Comparison of ENCODE assay signal across 9 cellular contexts in genomic region chr10:79825587-79826011, GRCh38. TPM values are rescaled to one million over a fixed set of nuclear protein-coding genes. Genes with fewer than 3 reads are reported as not detected.
DNase-seq lines count a peak whose midpoint lies in the region; ATAC-seq and TF ChIP-seq lines count a peak whose summit lies in the region.
"Not testable (repeated sequence)": the region's sequence is repeated elsewhere in the genome, so short reads cannot be mapped to it uniquely, and the experiment has no call there.
"Had no signal": no experiment of that assay in that cellular context is flagged by ENCODE, and none has a peak within 500 bp of the region (broad histone marks: within the 10 kb centered on the region; RNA-seq: fewer than 3 reads in every experiment).

No MANE protein-coding gene starts in this region.

- H3K27ac ChIP-seq in ascending aorta (peak overlapping the region; percentile 78 to 90), thyroid gland (peak overlapping the region in 1 of 3 donors; percentile 75)

- not testable (repeated sequence) for TF ChIP-seq CTCF in ascending aorta (IDR thresholded peaks at IDR 0.05)
- TF ChIP-seq CTCF in glutamatergic neuron (IDR thresholded peaks at IDR 0.05; ENCODE audit: partially characterized antibody, unreplicated experiment), result peak; percentile 21
- peak; percentile 51 for TF ChIP-seq CTCF in neural crest cell (conservative IDR thresholded peaks at IDR 0.05)
- peak in 1 of 6 experiments; percentile 23 for TF ChIP-seq CTCF in thyroid gland (IDR thresholded peaks at IDR 0.05)

- H3K36me3 Mint-ChIP-seq in T-helper 1 cell treated with Interleukin-12 subunit alpha and Interleukin-12 subunit beta and Interleukin-4 antibody, amounts not matched to agents 30 μg/mL and 1 μg/mL, for 36 hours (ENCODE audit: low read depth); glutamatergic neuron (ENCODE audit: unreplicated experiment); neural crest cell (ENCODE audit: low read depth): not testable (repeated sequence)

- not testable (repeated sequence) for H3K27me3 Mint-ChIP-seq in T-helper 1 cell treated with Interleukin-12 subunit alpha and Interleukin-12 subunit beta and Interleukin-4 antibody, amounts not matched to agents 30 μg/mL and 1 μg/mL, for 36 hours (ENCODE audit: low read depth); glutamatergic neuron (ENCODE audit: unreplicated experiment); neural crest cell (ENCODE audit: low read depth)

- peaks cover 23% of the 10 kb centered on the region for H3K4me1 Mint-ChIP-seq in T-helper 1 cell treated with Interleukin-12 subunit alpha and Interleukin-12 subunit beta and Interleukin-4 antibody, amounts not matched to agents 30 μg/mL and 1 μg/mL, for 36 hours (ENCODE audit: low read depth)
- H3K4me1 Mint-ChIP-seq in glutamatergic neuron (ENCODE audit: low read depth, unreplicated experiment); neural crest cell: not testable (repeated sequence)

- not testable (repeated sequence) for TF ChIP-seq POLR2A in thyroid gland (IDR thresholded peaks at IDR 0.05)

- ATAC-seq in GM21825 (IDR thresholded peaks at IDR 0.05; ENCODE audit: unreplicated experiment) (peak; percentile 14), HG03439 (IDR thresholded peaks at IDR 0.05; ENCODE audit: unreplicated experiment) (peak; percentile 11)

- intact Hi-C loops in ascending aorta (cut with DNase I); thyroid gland (cut with DNase I): not testable (repeated sequence)

- H3K9ac ChIP-seq in ES-I3 (ENCODE audit: low read depth, low read length), result peak overlapping the region; percentile 44; the same call in 1 of the 2 replicates

- H3K4me3 Mint-ChIP-seq in T-helper 1 cell treated with Interleukin-12 subunit alpha and Interleukin-12 subunit beta and Interleukin-4 antibody, amounts not matched to agents 30 μg/mL and 1 μg/mL, for 36 hours, result peak overlapping the region; percentile 98
- H3K4me3 Mint-ChIP-seq in glutamatergic neuron (ENCODE audit: unreplicated experiment) (peak overlapping the region; percentile 83), neural crest cell (peak overlapping the region; percentile 96)

- H3K9me3 ChIP-seq in ES-I3 (ENCODE audit: control insufficient read depth, insufficient read depth, low read length); ascending aorta; thyroid gland: not testable (repeated sequence)

- peak overlapping the region; percentile 89 for H3K27ac Mint-ChIP-seq in T-helper 1 cell treated with Interleukin-12 subunit alpha and Interleukin-12 subunit beta and Interleukin-4 antibody, amounts not matched to agents 30 μg/mL and 1 μg/mL, for 36 hours
- not testable (repeated sequence) for H3K27ac Mint-ChIP-seq in glutamatergic neuron (ENCODE audit: unreplicated experiment)
- peak overlapping the region; percentile 88 for H3K27ac Mint-ChIP-seq in neural crest cell (ENCODE audit: unreplicated experiment)

- H3K4me1 ChIP-seq in ES-I3 (ENCODE audit: insufficient read depth, low read length); ascending aorta; thyroid gland: not testable (repeated sequence)

- DNase-seq in ascending aorta (ENCODE audit: low spot score in 2 of 2); neural crest cell (ENCODE audit: low read depth, low spot score): not testable (repeated sequence)
- peak; percentile 38 for DNase-seq in glutamatergic neuron
- peak; percentile 7 to 12 for DNase-seq in thyroid gland

- H3K36me3 ChIP-seq in ES-I3 (ENCODE audit: insufficient read depth, low read length); ascending aorta; thyroid gland: not testable (repeated sequence)

- not testable (repeated sequence) for H3K9me3 Mint-ChIP-seq in T-helper 1 cell treated with Interleukin-12 subunit alpha and Interleukin-12 subunit beta and Interleukin-4 antibody, amounts not matched to agents 30 μg/mL and 1 μg/mL, for 36 hours; glutamatergic neuron (ENCODE audit: unreplicated experiment); neural crest cell

- H3K4me3 ChIP-seq in ascending aorta (peak overlapping the region; percentile 55 to 70), thyroid gland (replicated peaks in 1 of 3) (peak overlapping the region in 1 of 3 donors; percentile 45)

- 0 to 1% methylated on average over 11 to 12 of the region's 38 CpGs for WGBS in thyroid gland, 2 donors

- not testable (repeated sequence) for H3K27me3 ChIP-seq in ascending aorta, thyroid gland

RNA-seq across cellular contexts. Expression of gene NUTM2E, which starts 0.9 kb away (rescaled TPM):
- total RNA-seq in ascending aorta (not detected), glutamatergic neuron (ENCODE audit: unreplicated experiment) (0.86 TPM), neural crest cell (1.6 and 2.0 TPM in 2 replicates), thyroid gland (under 1 TPM in 1 of 4 donors, not detected in 3; 0.56 TPM)
- total RNA-seq: G401 had no signal
